16 cellular contexts compared by ENCODE assay signal in the genomic region with DNA sequence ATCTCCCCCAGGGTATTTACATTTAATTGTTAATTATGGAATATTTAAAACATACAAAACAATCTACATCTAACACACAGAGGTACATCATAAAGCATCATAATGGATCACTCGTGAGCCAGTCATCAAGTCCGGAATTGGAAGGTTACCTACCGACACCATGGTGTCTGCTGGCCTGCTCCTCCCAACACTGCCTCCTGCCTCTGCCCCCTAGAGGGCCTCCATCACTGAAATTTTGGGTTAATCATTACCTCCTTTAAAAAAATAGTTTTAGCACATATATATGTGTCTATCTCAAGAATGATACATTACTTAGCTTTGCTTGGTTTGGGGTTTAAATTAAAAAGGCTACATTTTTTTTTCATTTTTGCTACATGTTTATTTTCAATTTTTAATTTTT.
A peak's percentile ranks its signal among the peaks of the same experiment; 100 is the strongest.
DNase-seq lines count a peak whose midpoint lies in the region; ATAC-seq and TF ChIP-seq lines count a peak whose summit lies in the region.
"Had no signal": no experiment of that assay in that cellular context is flagged by ENCODE, and none has a peak within 500 bp of the region (broad histone marks: within the 10 kb centered on the region; RNA-seq: fewer than 3 reads in every experiment).

No MANE protein-coding gene starts in this region.

- TF ChIP-seq CTCF in DND-41 (IDR thresholded peaks at IDR 0.05; ENCODE audit: borderline replicate concordance, extremely low read depth, low read length, poor library complexity, severe bottlenecking) (peak; percentile 6), LNCAP (IDR thresholded peaks at IDR 0.05) (peak; percentile 11; the same call in 1 of the 2 replicates), brain microvascular endothelial cell (IDR thresholded peaks at IDR 0.05; ENCODE audit: low read depth, low read length, missing control alignments) (peak; percentile 22), fibroblast of pulmonary artery (IDR thresholded peaks at IDR 0.05; ENCODE audit: low read length, missing control alignments) (peak; percentile 21)

- no peak for ATAC-seq in DND-41 (ENCODE audit: insufficient read depth, low read depth)
- no peak for ATAC-seq in activated CD8-positive, alpha-beta T cell treated with anti-CD3 and anti-CD28 coated beads, Interleukin-2, amount 10 ng/mL, durations not matched to agents 7 days and 5 days
- ATAC-seq: CD8-positive, alpha-beta T cell; Right ventricle myocardium inferior had no signal

- CTCF ChIA-PET in activated CD8-positive, alpha-beta T cell treated with anti-CD3 and anti-CD28 coated beads, Interleukin-2, amount 10 ng/mL, durations not matched to agents 7 days and 5 days (lab: Charles Lee): no interaction called here

- POLR2A ChIA-PET in activated CD8-positive, alpha-beta T cell treated with anti-CD3 and anti-CD28 coated beads, Interleukin-2, amount 10 ng/mL, durations not matched to agents 7 days and 5 days (lab: Charles Lee): interaction anchor here (0.6 kb wide), 1 partner anchor 246 kb away, joined by 3 read pairs; no protein-coding TSS in a partner anchor

- H3K36me3 ChIP-seq in DND-41 (ENCODE audit: insufficient read depth, low read length): no peaks in the 10 kb centered on the region
- no peaks in the 10 kb centered on the region for H3K36me3 ChIP-seq in brain microvascular endothelial cell (replicated peaks)
- no peaks in the 10 kb centered on the region for H3K36me3 ChIP-seq in effector memory CD4-positive, alpha-beta T cell (ENCODE audit: control insufficient read depth, insufficient read depth, low read length)
- H3K36me3 ChIP-seq: BE2C had no signal

- no peak overlapping the region for H3K4me3 Mint-ChIP-seq in activated CD8-positive, alpha-beta T cell treated with anti-CD3 and anti-CD28 coated beads, Interleukin-2, amount 10 ng/mL, durations not matched to agents 7 days and 5 days
- H3K4me3 Mint-ChIP-seq: CD8-positive, alpha-beta T cell had no signal

- no peaks in the 10 kb centered on the region for H3K36me3 Mint-ChIP-seq in activated CD8-positive, alpha-beta T cell treated with anti-CD3 and anti-CD28 coated beads, Interleukin-2, amount 10 ng/mL, durations not matched to agents 7 days and 5 days (ENCODE audit: low read depth)
- H3K36me3 Mint-ChIP-seq: CD8-positive, alpha-beta T cell had no signal

- no peaks in the 10 kb centered on the region for H3K79me2 ChIP-seq in DND-41 (ENCODE audit: insufficient read depth, low read length)

- H3K27me3 ChIP-seq in DND-41 (ENCODE audit: insufficient read depth, low read length, poor library complexity) (peaks cover 4% of the 10 kb centered on the region), brain microvascular endothelial cell (replicated peaks) (no peaks in the 10 kb centered on the region)
- H3K27me3 ChIP-seq in effector memory CD4-positive, alpha-beta T cell (replicated peaks; ENCODE audit: control insufficient read depth, insufficient read depth, low read length, poor library complexity, severe bottlenecking): no peaks in the 10 kb centered on the region
- H3K27me3 ChIP-seq: BE2C had no signal

- H3K27me3 Mint-ChIP-seq in activated CD8-positive, alpha-beta T cell treated with anti-CD3 and anti-CD28 coated beads, Interleukin-2, amount 10 ng/mL, durations not matched to agents 7 days and 5 days (ENCODE audit: low read depth): peaks cover 21% of the 10 kb centered on the region

- no peaks in the 10 kb centered on the region for H3K9me3 ChIP-seq in DND-41 (ENCODE audit: insufficient read depth, low read length, severe bottlenecking)
- no peaks in the 10 kb centered on the region for H3K9me3 ChIP-seq in effector memory CD4-positive, alpha-beta T cell (ENCODE audit: control insufficient read depth, low read length)
- H3K9me3 ChIP-seq: BE2C had no signal

- H3K4me3 ChIP-seq in DND-41 (ENCODE audit: low read depth in 1 of 2, low read length in 2 of 2) (no peak overlapping the region), brain microvascular endothelial cell (ENCODE audit: low read depth, low read length) (no peak overlapping the region), fibroblast of pulmonary artery (replicated peaks; ENCODE audit: low read depth, low read length) (no peak overlapping the region)
- H3K4me3 ChIP-seq in effector memory CD4-positive, alpha-beta T cell (ENCODE audit: insufficient read depth, low read depth, low read length, poor library complexity, severe bottlenecking): no peak overlapping the region
- H3K4me3 ChIP-seq: SK-N-MC had no signal

- peaks cover 4% of the 10 kb centered on the region for H3K4me1 Mint-ChIP-seq in activated CD8-positive, alpha-beta T cell treated with anti-CD3 and anti-CD28 coated beads, Interleukin-2, amount 10 ng/mL, durations not matched to agents 7 days and 5 days (ENCODE audit: low read depth)

- H3K9ac ChIP-seq in DND-41 (ENCODE audit: low read depth, low read length): no peak overlapping the region

- in situ Hi-C loops in brain microvascular endothelial cell (cut with HindIII; ENCODE audit: low pct_ligation_motif_present, low sequenced_read_pairs): no loop called here

- no peak for DNase-seq in DND-41
- DNase-seq in brain microvascular endothelial cell: no peak
- DNase-seq in fibroblast of pulmonary artery (ENCODE audit: low read depth): no peak
- no peak for DNase-seq in effector memory CD4-positive, alpha-beta T cell
- no peak for DNase-seq in middle frontal gyrus (ENCODE audit: extremely low spot score, low spot score)
- no peak for DNase-seq in activated CD8-positive, alpha-beta T cell treated with anti-CD3 and anti-CD28 coated beads, Interleukin-2, amount 10 ng/mL, durations not matched to agents 7 days and 5 days
- DNase-seq: BE2C; CD8-positive, alpha-beta T cell; HCEC 1CT; NCI-H1092 treated with DMSO at 0.1 percent for 48 hours; NCI-H1694 treated with DMSO at 0.1 percent for 48 hours; NCI-H446; NCI-H748 treated with DMSO at 0.1 percent for 48 hours had no signal

- H3K27ac ChIP-seq in DND-41 (ENCODE audit: low read length) (no peak overlapping the region), brain microvascular endothelial cell (no peak overlapping the region)
- no peak overlapping the region for H3K27ac ChIP-seq in effector memory CD4-positive, alpha-beta T cell (ENCODE audit: insufficient read depth, low read length, poor library complexity, severe bottlenecking)
- H3K27ac ChIP-seq: SK-N-MC had no signal

- H3K4me2 ChIP-seq in DND-41 (ENCODE audit: insufficient read depth, low read length): no peak overlapping the region

- H2AFZ ChIP-seq in DND-41 (ENCODE audit: low read depth, low read length): no peak overlapping the region

- H3K9me3 Mint-ChIP-seq in activated CD8-positive, alpha-beta T cell treated with anti-CD3 and anti-CD28 coated beads, Interleukin-2, amount 10 ng/mL, durations not matched to agents 7 days and 5 days (ENCODE audit: insufficient read depth): no peaks in the 10 kb centered on the region
- H3K9me3 Mint-ChIP-seq: CD8-positive, alpha-beta T cell had no signal

- no peak overlapping the region for H3K27ac Mint-ChIP-seq in activated CD8-positive, alpha-beta T cell treated with anti-CD3 and anti-CD28 coated beads, Interleukin-2, amount 10 ng/mL, durations not matched to agents 7 days and 5 days
- H3K27ac Mint-ChIP-seq: CD8-positive, alpha-beta T cell had no signal

- no peaks in the 10 kb centered on the region for H4K20me1 ChIP-seq in DND-41 (ENCODE audit: insufficient read depth, low read length)

- no peaks in the 10 kb centered on the region; the same call in 1 of the 2 replicates for H3K4me1 ChIP-seq in DND-41 (ENCODE audit: insufficient read depth, low read length)
- no peaks in the 10 kb centered on the region for H3K4me1 ChIP-seq in effector memory CD4-positive, alpha-beta T cell (ENCODE audit: control insufficient read depth, insufficient read depth, low read length, poor library complexity, severe bottlenecking)
- H3K4me1 ChIP-seq: BE2C had no signal
